ENCODE assay signal across 27 cellular contexts in genomic region chr4:74921490-74921889, GRCh38. TPM values are rescaled to one million over a fixed set of nuclear protein-coding genes. Genes with fewer than 3 reads are reported as not detected.
"Had no signal": no experiment of that assay in that cellular context is flagged by ENCODE, and none has a peak within 500 bp of the region (broad histone marks: within the 10 kb centered on the region; RNA-seq: fewer than 3 reads in every experiment).

No MANE protein-coding gene starts in this region.

- H3K9me3 Mint-ChIP-seq: mesothelial cell of epicardium, naive B cell had no signal

- H3K36me3 Mint-ChIP-seq: mesothelial cell of epicardium, naive B cell had no signal

- H3K27ac ChIP-seq: coronary artery, dorsolateral prefrontal cortex, epithelial cell of prostate, esophagus squamous epithelium, gastrocnemius medialis, heart right ventricle, left lung, lower lobe of right lung had no signal

- H3K27me3 ChIP-seq: esophagus squamous epithelium, gastrocnemius medialis, heart right ventricle, left lung had no signal

- H3K4me3 ChIP-seq: coronary artery, dorsolateral prefrontal cortex, esophagus squamous epithelium, gastrocnemius medialis, heart right ventricle, left lung, lower lobe of right lung, mucosa of descending colon had no signal

- H3K4me1 Mint-ChIP-seq: mesothelial cell of epicardium had no signal

- H3K4me1 ChIP-seq: esophagus squamous epithelium, gastrocnemius medialis, heart right ventricle, left lung, lower lobe of right lung had no signal

- H3K36me3 ChIP-seq: esophagus squamous epithelium, gastrocnemius medialis, heart right ventricle, left lung, lower lobe of right lung had no signal

- H3K27ac Mint-ChIP-seq: mesothelial cell of epicardium, naive B cell had no signal

- H3K9me3 ChIP-seq: esophagus squamous epithelium, gastrocnemius medialis, heart right ventricle, left lung, lower lobe of right lung, mucosa of descending colon had no signal

- FAIRE-seq: colon, islet of Langerhans had no signal

- ATAC-seq: esophagus mucosa, gastrocnemius medialis, heart right ventricle, left cardiac atrium, left lung, left ventricle myocardium superior, lower lobe of right lung, mucosa of descending colon had no signal

- H3K4me3 Mint-ChIP-seq: mesothelial cell of epicardium, naive B cell had no signal

- DNase-seq: dermis blood vessel endothelial cell; dorsolateral prefrontal cortex; effector CD4-positive, alpha-beta T cell; effector memory CD4-positive, alpha-beta T cell; erythroblast; esophagus squamous epithelium; foreskin fibroblast; foreskin melanocyte; gastrocnemius medialis; glutamatergic neuron; head of caudate nucleus; heart right ventricle; hippocampal formation; left cardiac atrium; left lung; left ventricle myocardium superior; lower lobe of right lung; mesenchymal stem cell; mucosa of descending colon; naive B cell had no signal

RNA-seq across cellular contexts. Expression of gene PARM1, which starts 11.4 kb away (rescaled TPM):
- total RNA-seq: lung microvascular endothelial cell had no signal
